Comparison of ENCODE assay signal across 8 cellular contexts in genomic region chr2:189762551-189763298, GRCh38. TPM values are rescaled to one million over a fixed set of nuclear protein-coding genes. Genes with fewer than 3 reads are reported as not detected.
DNase-seq lines count a peak whose midpoint lies in the region; ATAC-seq and TF ChIP-seq lines count a peak whose summit lies in the region.

Gene OSGEPL1, minus strand, starts transcription at chr2:189762792. Its CDS starts 1,152 bp downstream, at chr2:189761640.

- no peaks in the 10 kb centered on the region for H3K9me3 ChIP-seq in thyroid gland

- intact Hi-C loops in head of caudate nucleus (cut with DNase I) (loop anchor here (5.0 kb wide), 2 partner anchors 85 to 100 kb away; partner anchors contain the start of gene ASNSD1), thyroid gland (cut with DNase I) (no loop called here)

- peak; percentile 75 for TF ChIP-seq CTCF in osteocyte (IDR thresholded peaks at IDR 0.05)
- TF ChIP-seq CTCF in thyroid gland (IDR thresholded peaks at IDR 0.05): peak in 4 of 6 experiments; percentile 24 to 45 (median 30)

- H3K27ac Mint-ChIP-seq in activated naive CD8-positive, alpha-beta T cell treated with anti-CD3 and anti-CD28 coated beads for 36 hours: peak within 1 kb of the TSS; percentile 97
- H3K27ac Mint-ChIP-seq in osteocyte (ENCODE audit: unreplicated experiment): peak within 1 kb of the TSS; percentile 95

- H3K4me1 ChIP-seq in thyroid gland: peaks cover 3 to 5% of the 10 kb centered on the region in 2 donors

- peak within 1 kb of the TSS; percentile 92 for H3K4me3 Mint-ChIP-seq in activated naive CD8-positive, alpha-beta T cell treated with anti-CD3 and anti-CD28 coated beads for 36 hours
- H3K4me3 Mint-ChIP-seq in osteocyte (ENCODE audit: unreplicated experiment): peak within 1 kb of the TSS; percentile 94

- peaks cover 7% of the 10 kb centered on the region for H3K4me1 Mint-ChIP-seq in activated naive CD8-positive, alpha-beta T cell treated with anti-CD3 and anti-CD28 coated beads for 36 hours
- H3K4me1 Mint-ChIP-seq in osteocyte (ENCODE audit: unreplicated experiment): peaks cover 15% of the 10 kb centered on the region

- DNase-seq in NCI-H1092 (lab: John Stamatoyannopoulos, UW) (peak; percentile 86), head of caudate nucleus (peak; percentile 93 to 98 (median 97)), osteocyte (ENCODE audit: extremely low spot score, unreplicated experiment) (peak; percentile 92), thyroid gland (peak; percentile 95 to 96)
- DNase-seq in activated naive CD8-positive, alpha-beta T cell treated with anti-CD3 and anti-CD28 coated beads for 36 hours: peak; percentile 92

- H3K36me3 Mint-ChIP-seq in activated naive CD8-positive, alpha-beta T cell treated with anti-CD3 and anti-CD28 coated beads for 36 hours: peaks cover 18% of the 10 kb centered on the region
- peaks cover 8% of the 10 kb centered on the region for H3K36me3 Mint-ChIP-seq in osteocyte (ENCODE audit: unreplicated experiment)

- H3K36me3 ChIP-seq in thyroid gland: no peaks in the 10 kb centered on the region

- no peaks in the 10 kb centered on the region for H3K9me3 Mint-ChIP-seq in activated naive CD8-positive, alpha-beta T cell treated with anti-CD3 and anti-CD28 coated beads for 36 hours
- H3K9me3 Mint-ChIP-seq in osteocyte (ENCODE audit: unreplicated experiment): no peaks in the 10 kb centered on the region

- H3K27ac ChIP-seq in thyroid gland: peak within 1 kb of the TSS; percentile 79 to 88 (median 88)

- H3K27me3 ChIP-seq in thyroid gland: no peaks in the 10 kb centered on the region

- ATAC-seq in HG02610 (IDR thresholded peaks at IDR 0.05; ENCODE audit: unreplicated experiment) (peak; percentile 96), SK-N-SH treated with all-trans-retinoic acid at 6 μM for 48 hours (peak; percentile 96)

- peak; percentile 64 for TF ChIP-seq POLR2A in GM10847 (IDR thresholded peaks at IDR 0.05; ENCODE audit: extremely low read depth, insufficient read length)
- peak in 1 of 2 donors; percentile 46 for TF ChIP-seq POLR2A in thyroid gland (IDR thresholded peaks at IDR 0.05)

- no peaks in the 10 kb centered on the region for H3K27me3 Mint-ChIP-seq in activated naive CD8-positive, alpha-beta T cell treated with anti-CD3 and anti-CD28 coated beads for 36 hours
- H3K27me3 Mint-ChIP-seq in osteocyte (ENCODE audit: unreplicated experiment): no peaks in the 10 kb centered on the region

- 1% methylated on average over 27 to 33 of the region's 33 CpGs for WGBS in thyroid gland, 2 donors

- H3K4me3 ChIP-seq in thyroid gland (replicated peaks in 1 of 3): peak within 1 kb of the TSS; percentile 52 to 80 (median 69)

TF ChIP-seq in SK-N-SH treated with all-trans-retinoic acid at 6 μM for 48 hours, 23 proteins besides CTCF, POLR2A, EP300 and RAD21:
- TF ChIP-seq TCF4 (CRISPR knock-in tag; IDR thresholded peaks at IDR 0.05; ENCODE audit: borderline replicate concordance): no peak
- TF ChIP-seq ZFP3 (CRISPR knock-in tag; IDR thresholded peaks at IDR 0.05): no peak
- 0 out of 2 replicates have a peak, but pooled peaks have one; percentile 14 for TF ChIP-seq TSHZ2 (CRISPR knock-in tag; IDR thresholded peaks at IDR 0.05)
- TF ChIP-seq ZNF565 (CRISPR knock-in tag; conservative IDR thresholded peaks at IDR 0.05; ENCODE audit: low read depth): no peak
- no peak for TF ChIP-seq CSDC2 (CRISPR knock-in tag; IDR thresholded peaks at IDR 0.05)
- TF ChIP-seq PATZ1 (CRISPR knock-in tag; IDR thresholded peaks at IDR 0.05; ENCODE audit: borderline replicate concordance): no peak
- no peak for TF ChIP-seq ARNTL (CRISPR knock-in tag; IDR thresholded peaks at IDR 0.05; ENCODE audit: borderline replicate concordance, low read depth)
- TF ChIP-seq CREB5 (CRISPR knock-in tag; IDR thresholded peaks at IDR 0.05; ENCODE audit: low read depth): peak; percentile 8; the same call in 1 of the 2 replicates
- no peak for TF ChIP-seq CSRNP3 (CRISPR knock-in tag; IDR thresholded peaks at IDR 0.05)
- TF ChIP-seq ZNF8 (CRISPR knock-in tag; IDR thresholded peaks at IDR 0.05): no peak

RNA-seq across cellular contexts. Expression of gene OSGEPL1, which starts in this region (rescaled TPM):
- total RNA-seq in activated naive CD8-positive, alpha-beta T cell treated with anti-CD3 and anti-CD28 coated beads for 36 hours: 1 to 10 TPM; 9.7 to 9.9 TPM
- 10.0 and 10.6 TPM in 2 replicates for total RNA-seq in osteocyte
- 10 to 100 TPM in 2 of 4 donors, 1 to 10 TPM in 2; 6.9 to 13.7 (median 9.8) TPM for total RNA-seq in thyroid gland

Comparison
In these comparisons a context has a peak if more than half of its experiments do, and no peak if none do; other contexts are left out.
1. Peak in every context shown above with its lines: DNase-seq, ATAC-seq, H3K4me3 ChIP-seq and H3K27ac ChIP-seq.